12 cellular contexts compared by ENCODE assay signal in the genomic region with DNA sequence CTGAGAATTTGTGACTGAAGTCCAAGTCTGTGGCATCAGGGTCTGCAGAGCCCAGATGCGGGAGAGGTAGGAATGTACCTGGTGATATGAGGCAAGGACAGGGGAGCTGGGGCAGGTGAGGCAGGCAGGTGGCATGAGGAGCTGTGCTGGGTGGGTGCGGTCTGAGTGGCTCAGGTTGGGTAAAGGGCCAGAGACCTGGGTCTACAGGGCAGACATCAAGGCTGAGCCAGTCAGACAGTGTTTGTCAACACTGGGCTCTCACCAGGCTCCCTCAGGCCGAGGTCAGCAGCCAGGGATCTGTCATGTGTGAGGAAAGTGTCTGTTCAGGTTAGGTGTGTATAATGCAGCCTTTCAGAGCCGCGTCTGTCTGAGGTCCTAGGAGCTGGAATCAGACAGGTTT.
"Had no signal": no experiment of that assay in that cellular context is flagged by ENCODE, and none has a peak within 500 bp of the region (broad histone marks: within the 10 kb centered on the region; RNA-seq: fewer than 3 reads in every experiment).

No MANE protein-coding gene starts in this region.

- H3K27ac Mint-ChIP-seq: dendritic cell treated with granulocyte-macrophage colony-stimulating factor and Interleukin-4, amounts not matched to agents 40 ng/mL and 50 ng/mL, for 4 days had no signal

- H3K4me2 ChIP-seq: hepatocyte had no signal

- H2AFZ ChIP-seq: hepatocyte, parathyroid adenoma had no signal

- H3K9me3 Mint-ChIP-seq: dendritic cell treated with granulocyte-macrophage colony-stimulating factor and Interleukin-4, amounts not matched to agents 40 ng/mL and 50 ng/mL, for 4 days had no signal

- H3K9me3 ChIP-seq: stomach, thoracic aorta had no signal

- H3K9ac ChIP-seq: parathyroid adenoma had no signal

- H3K27me3 Mint-ChIP-seq: dendritic cell treated with granulocyte-macrophage colony-stimulating factor and Interleukin-4, amounts not matched to agents 40 ng/mL and 50 ng/mL, for 4 days had no signal

- H3K27ac ChIP-seq: hepatocyte, parathyroid adenoma, skin epidermis, stomach, thoracic aorta had no signal

- H3K4me3 Mint-ChIP-seq: dendritic cell treated with granulocyte-macrophage colony-stimulating factor and Interleukin-4, amounts not matched to agents 40 ng/mL and 50 ng/mL, for 4 days had no signal

- H3K4me3 ChIP-seq: hepatocyte, skin epidermis, stomach, thoracic aorta had no signal

- H3K4me1 ChIP-seq: parathyroid adenoma had no signal

- DNase-seq: activated gamma-delta T cell; central memory CD4-positive, alpha-beta T cell; erythroblast; left ventricle myocardium superior; mesenchymal stem cell; stimulated activated CD4-positive, alpha-beta T cell treated with anti-CD3 and anti-CD28 coated beads, Interleukin-4, amount 100 ng/mL, for 4 hours; stomach had no signal

- H3K79me2 ChIP-seq: hepatocyte had no signal

- ATAC-seq: left ventricle myocardium superior had no signal

- H3K27me3 ChIP-seq: hepatocyte, stomach had no signal
